9 cellular contexts compared by ENCODE assay signal in the genomic region with DNA sequence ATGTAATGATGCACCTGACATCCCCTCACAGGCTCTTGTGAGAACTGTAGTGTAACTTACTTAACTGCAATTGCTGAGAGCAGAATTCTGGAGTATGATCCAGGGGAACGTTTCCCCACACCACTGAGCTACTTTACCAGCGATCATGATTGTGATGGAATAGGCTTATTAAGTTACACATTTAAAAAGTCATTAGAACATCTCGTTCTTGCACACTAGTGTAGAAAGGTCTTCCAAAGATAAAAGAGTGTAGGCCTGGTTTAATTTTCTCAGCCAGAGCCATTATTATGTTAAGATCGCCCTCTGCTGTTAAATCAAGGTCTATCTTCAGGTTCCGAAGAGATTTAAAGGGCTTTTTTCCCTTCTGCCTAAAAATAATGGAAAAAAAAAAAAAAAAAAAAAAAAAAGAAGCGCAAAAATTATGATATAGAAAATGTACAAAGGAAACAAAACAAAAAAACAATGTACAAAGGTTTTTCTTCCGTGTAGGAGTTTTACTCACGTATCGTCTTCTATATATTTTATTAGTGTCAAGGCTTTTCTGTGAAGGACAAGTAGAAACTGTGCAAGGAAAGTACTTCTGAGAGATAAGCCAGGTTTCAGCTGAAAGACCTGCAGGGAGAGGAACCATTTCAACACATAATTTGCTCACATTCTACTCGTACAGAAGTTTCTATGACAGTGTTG.
A peak's percentile ranks its signal among the peaks of the same experiment; 100 is the strongest.
DNase-seq lines count a peak whose midpoint lies in the region; ATAC-seq lines count a peak whose summit lies in the region.
"Had no signal": no experiment of that assay in that cellular context is flagged by ENCODE, and none has a peak within 500 bp of the region (broad histone marks: within the 10 kb centered on the region; RNA-seq: fewer than 3 reads in every experiment).

No MANE protein-coding gene starts in this region.

- DNase-seq in NCI-H1105 treated with DMSO at 0.1 percent for 48 hours (lab: John Stamatoyannopoulos, UW) (peak; percentile 48), NCI-H1105 (lab: John Stamatoyannopoulos, UW) (no peak), NCI-H1092 (lab: John Stamatoyannopoulos, UW) (peak; percentile 16), cerebellar cortex (ENCODE audit: low spot score) (peak; percentile 73), medulla oblongata (ENCODE audit: extremely low spot score) (peak; percentile 81), islet precursor cell (no peak)
- DNase-seq: activated B cell treated with CpG ODN at 0.5 μM for 24 hours had no signal

- no peak for ATAC-seq in HG03039 (IDR thresholded peaks at IDR 0.05; ENCODE audit: unreplicated experiment)
- no peak for ATAC-seq in HG02840 (IDR thresholded peaks at IDR 0.05; ENCODE audit: low FRiP score, unreplicated experiment)

Comparison
In these comparisons a context has a peak if more than half of its experiments do, and no peak if none do; other contexts are left out.
1. DNase-seq: peak in NCI-H1105 treated with DMSO at 0.1 percent for 48 hours (single experiment), NCI-H1092 (single experiment), cerebellar cortex (single experiment) and medulla oblongata (single experiment); none in NCI-H1105 (single experiment) and islet precursor cell (single experiment).